In the genomic region with DNA sequence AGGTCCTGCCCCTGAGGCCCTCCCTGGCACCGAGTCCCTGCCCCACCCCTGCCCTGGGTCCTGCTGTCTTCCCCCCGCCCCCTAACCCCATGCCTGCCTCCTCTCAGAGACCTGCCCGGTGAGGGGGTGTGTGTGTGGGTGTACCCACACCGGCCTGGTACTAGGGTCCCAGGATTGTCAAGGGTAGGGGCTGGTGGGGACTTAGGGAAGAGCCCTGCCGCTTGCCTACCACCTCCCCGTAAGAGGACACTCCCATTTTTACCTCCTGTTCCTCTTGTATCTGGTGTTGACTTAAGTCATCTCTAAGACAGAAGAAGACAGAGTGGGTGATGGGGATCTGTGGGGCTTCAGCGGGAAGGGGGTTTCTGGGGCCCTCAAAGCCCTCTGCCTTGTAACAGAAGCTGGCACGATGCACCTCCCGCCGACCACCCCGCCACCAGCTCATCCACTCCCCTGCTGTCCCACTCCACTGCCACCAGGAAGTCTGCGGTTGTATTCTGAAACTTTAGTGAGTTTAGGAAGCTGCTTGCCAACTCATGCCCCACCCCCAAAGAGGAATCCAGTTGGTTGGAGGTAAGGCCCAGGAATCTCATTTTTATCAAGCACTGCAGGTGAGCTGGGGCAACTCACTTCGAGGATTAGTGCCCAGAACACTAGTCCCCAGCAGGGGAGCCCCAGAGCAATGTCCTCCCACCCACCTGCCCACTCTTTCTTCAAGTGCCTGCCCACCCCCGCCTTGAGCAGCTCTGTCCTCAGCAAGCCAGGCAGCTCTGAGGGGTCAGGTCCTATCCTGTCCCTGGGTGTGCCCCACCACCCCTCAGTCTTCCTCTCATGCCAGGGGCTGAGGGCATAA, we compare ENCODE assay signal across 1 cellular context.
TF ChIP-seq lines count a peak whose summit lies in the region.

No MANE protein-coding gene starts in this region.

TF ChIP-seq in H1, 55 proteins besides CTCF, POLR2A, EP300 and RAD21:
- TF ChIP-seq TCF12 (IDR thresholded peaks at IDR 0.05; ENCODE audit: low read depth, low read length) (no peak), KDM5A (IDR thresholded peaks at IDR 0.05; ENCODE audit: low read length) (no peak), EGR1 (IDR thresholded peaks at IDR 0.05; ENCODE audit: borderline replicate concordance, low read depth, low read length) (peak; percentile 31; the same call in 1 of the 2 replicates), JUND (IDR thresholded peaks at IDR 0.05; ENCODE audit: low read length) (no peak)
TF ChIP-seq in H1: peak in this region for 1.
